Comparison of ENCODE assay signal across 8 cellular contexts in genomic region chr7:123535517-123535916, GRCh38. TPM values are rescaled to one million over a fixed set of nuclear protein-coding genes. Genes with fewer than 3 reads are reported as not detected.
A peak's percentile ranks its signal among the peaks of the same experiment; 100 is the strongest.
DNase-seq lines count a peak whose midpoint lies in the region; ATAC-seq and TF ChIP-seq lines count a peak whose summit lies in the region.

No MANE protein-coding gene starts in this region.

- no peak overlapping the region for H2AK5ac ChIP-seq in H9 (ENCODE audit: insufficient read length, low read length)

- no peaks in the 10 kb centered on the region for H3K9me3 Mint-ChIP-seq in mesothelial cell of epicardium
- no peaks in the 10 kb centered on the region for H3K9me3 Mint-ChIP-seq in H9

- H3K4me3 Mint-ChIP-seq in mesothelial cell of epicardium (no peak overlapping the region), H9 (0 out of 5 replicates have a peak overlapping the region, but pooled peaks of 1 of the 2 experiments have one; percentile 17)

- WGBS in urinary bladder, result 91% methylated on average over 12 of the region's 12 CpGs
- WGBS in H9 (ENCODE audit: extremely low coverage, insufficient read length, low lambda C conversion rate), result no CpG with 5 or more reads among the region's 12 CpGs

- no peak overlapping the region for H2BK12ac ChIP-seq in H9 (ENCODE audit: insufficient read length, low read depth, low read length)

- no peak overlapping the region for H3K9ac ChIP-seq in H9 (ENCODE audit: extremely low read depth, insufficient read length, low read length)

- no peak overlapping the region for H3K14ac ChIP-seq in H9 (ENCODE audit: insufficient read depth, low read length)

- H3K4ac ChIP-seq in H9 (ENCODE audit: low read depth, low read length), result no peak overlapping the region

- DNase-seq in Right ventricle myocardium inferior (ENCODE audit: missing footprints), result peak; percentile 66
- DNase-seq in cardiac septum (ENCODE audit: low spot score), result no peak
- no peak for DNase-seq in astrocyte of the spinal cord (ENCODE audit: low read depth, low spot score)
- DNase-seq in mesothelial cell of epicardium (ENCODE audit: low spot score in 2 of 2, unreplicated experiment in 2 of 2), result no peak
- no peak for DNase-seq in H9
- DNase-seq in HuH-7.5 (ENCODE audit: low spot score), result no peak
- no peak for DNase-seq in NCI-H2227 (lab: John Stamatoyannopoulos, UW; ENCODE audit: unreplicated experiment)

- no peak overlapping the region for H4K5ac ChIP-seq in H9 (ENCODE audit: insufficient read length, low read depth, low read length)

- H3K36me3 Mint-ChIP-seq in mesothelial cell of epicardium (no peaks in the 10 kb centered on the region), H9 (ENCODE audit: insufficient read depth in 1 of 3, low read depth in 3 of 3) (no peaks in the 10 kb centered on the region)

- in situ Hi-C loops in astrocyte of the spinal cord (cut with HindIII; ENCODE audit: low sequenced_read_pairs), result no loop called here

- H3K27ac Mint-ChIP-seq in mesothelial cell of epicardium, result peak overlapping the region; percentile 50
- H3K27ac Mint-ChIP-seq in H9, result no peak overlapping the region

- no peak overlapping the region for H3K18ac ChIP-seq in H9 (ENCODE audit: insufficient read length, low read depth, low read length)

- H3T11ph ChIP-seq in H9 (ENCODE audit: low read length), result no peak overlapping the region

- H2BK15ac ChIP-seq in H9 (ENCODE audit: low read depth, low read length), result no peak overlapping the region

- no peaks in the 10 kb centered on the region for H3K9me3 ChIP-seq in H9 (ENCODE audit: control insufficient read depth, low read depth, low read length)

- H3K27me3 ChIP-seq in H9 (ENCODE audit: insufficient read depth, low read length), result no peaks in the 10 kb centered on the region

- H3K36me3 ChIP-seq in urinary bladder (ENCODE audit: insufficient read depth), result no peaks in the 10 kb centered on the region

- TF ChIP-seq CTCF in astrocyte of the spinal cord (IDR thresholded peaks at IDR 0.05; ENCODE audit: low read depth, low read length), result no peak
- no peak for TF ChIP-seq CTCF in mesothelial cell of epicardium (IDR thresholded peaks at IDR 0.05; ENCODE audit: unreplicated experiment)
- TF ChIP-seq CTCF in H9 (conservative IDR thresholded peaks at IDR 0.05), result no peak

- H3K4me3 ChIP-seq in astrocyte of the spinal cord (ENCODE audit: low read depth, low read length) (peak overlapping the region; percentile 20), urinary bladder (ENCODE audit: low read depth, low read length) (peak overlapping the region; percentile 25)

- H3K27me3 Mint-ChIP-seq in mesothelial cell of epicardium (ENCODE audit: low read depth), result peaks cover 21% of the 10 kb centered on the region
- peaks cover 15% of the 10 kb centered on the region for H3K27me3 Mint-ChIP-seq in H9 (ENCODE audit: low read depth)

- H4K91ac ChIP-seq in H9 (ENCODE audit: insufficient read length, low read depth, low read length), result no peak overlapping the region

- H2BK20ac ChIP-seq in H9 (ENCODE audit: low read depth, low read length, poor library complexity, severe bottlenecking), result no peak overlapping the region

- H3K27ac ChIP-seq in urinary bladder (ENCODE audit: low read depth) (no peak overlapping the region), H9 (ENCODE audit: insufficient read length, low read depth, low read length) (no peak overlapping the region)

- H3K23ac ChIP-seq in H9 (ENCODE audit: insufficient read length, low read depth, low read length), result no peak overlapping the region

- H2BK120ac ChIP-seq in H9 (ENCODE audit: low read depth, low read length, poor library complexity, severe bottlenecking), result no peak overlapping the region

- H4K20me1 ChIP-seq in H9 (ENCODE audit: control insufficient read depth, insufficient read depth, insufficient read length), result no peaks in the 10 kb centered on the region

- H3K4me2 ChIP-seq in H9 (ENCODE audit: insufficient read depth, insufficient read length, low read length), result no peak overlapping the region

- H3K79me1 ChIP-seq in H9 (ENCODE audit: insufficient read depth, low read depth, low read length, poor library complexity, severe bottlenecking), result no peaks in the 10 kb centered on the region

- no peak overlapping the region for H3K56ac ChIP-seq in H9 (ENCODE audit: insufficient read length, low read depth, low read length)

- H2BK5ac ChIP-seq in H9 (ENCODE audit: insufficient read length, low read length), result no peak overlapping the region

- no peaks in the 10 kb centered on the region for H3K4me1 ChIP-seq in urinary bladder (ENCODE audit: insufficient read depth)
- H3K4me1 ChIP-seq in H9 (ENCODE audit: insufficient read depth, low read length), result no peaks in the 10 kb centered on the region

- H3K79me2 ChIP-seq in H9 (ENCODE audit: insufficient read depth, low read length), result no peaks in the 10 kb centered on the region

- ATAC-seq in Right ventricle myocardium inferior, result no peak

- peaks cover 19% of the 10 kb centered on the region for H3K4me1 Mint-ChIP-seq in mesothelial cell of epicardium
- H3K4me1 Mint-ChIP-seq in H9, result peaks cover 17 to 19% of the 10 kb centered on the region in 2 experiments

- peaks cover 5% of the 10 kb centered on the region for H3K23me2 ChIP-seq in H9 (ENCODE audit: insufficient read length, low read depth, low read length, poor library complexity, severe bottlenecking)

- no peak overlapping the region for H2AFZ ChIP-seq in H9 (ENCODE audit: low read length)

- no peak overlapping the region for H4K8ac ChIP-seq in H9 (replicated peaks; ENCODE audit: insufficient read length, low read depth, low read length)

- intact Hi-C loops in Right ventricle myocardium inferior (cut with DNase I) (loop anchor here (2.0 to 5.0 kb wide), 2 partner anchors 43 to 213 kb away; partner anchors contain the start of gene WASL), cardiac septum (cut with DNase I) (loop anchor here (5.0 kb wide), 1 partner anchor 43 kb away; no protein-coding TSS in a partner anchor)

RNA-seq across cellular contexts. Expression of gene IQUB, which starts 1.1 kb away (rescaled TPM):
- total RNA-seq in Right ventricle myocardium inferior (0.54 TPM), cardiac septum (0.78 TPM), mesothelial cell of epicardium (0.72 to 0.97 TPM (median 0.93 TPM) in 3 replicates), urinary bladder (1.5 TPM), H9 (2021) (0.28 and 0.39 TPM in 2 replicates)
- 0.22 TPM for polyA plus RNA-seq in urinary bladder

RNA-seq across cellular contexts. Expression of gene NDUFA5, which starts 22.1 kb away (rescaled TPM):
- 307 TPM for total RNA-seq in Right ventricle myocardium inferior
- 210 TPM for total RNA-seq in cardiac septum
- total RNA-seq in mesothelial cell of epicardium, result 71.8 to 78.2 TPM (median 72.9 TPM) in 3 replicates
- total RNA-seq in urinary bladder, result 123 TPM
- 92.9 TPM for polyA plus RNA-seq in urinary bladder
- total RNA-seq in H9 (2021), result 69.4 and 76.5 TPM in 2 replicates
